ENCODE assay signal across 1 cellular context in the genomic region with DNA sequence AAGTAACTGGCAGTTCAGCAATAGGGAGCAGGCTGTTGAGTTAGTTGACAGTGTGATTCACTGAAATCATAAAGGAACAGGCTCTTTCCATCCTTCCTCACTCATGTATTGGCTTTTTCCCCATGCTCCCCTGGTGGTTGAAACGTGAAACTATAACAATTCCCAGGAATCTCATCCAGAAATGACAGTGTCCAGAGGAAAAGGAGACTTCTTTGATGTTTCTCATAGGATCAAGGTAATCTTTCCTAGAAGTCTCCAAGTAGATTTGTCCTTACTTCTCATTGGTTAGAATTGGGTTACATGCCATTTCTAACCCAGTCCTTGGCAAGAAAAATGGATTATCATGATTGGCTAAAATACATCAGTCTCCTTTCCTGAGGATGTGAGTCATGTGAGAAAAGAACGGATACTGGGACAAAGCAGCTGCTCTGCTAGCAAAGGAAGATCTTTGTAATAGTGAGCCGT.
TF ChIP-seq lines count a peak whose summit lies in the region.

No MANE protein-coding gene starts in this region.

TF ChIP-seq in GM12878, 131 proteins besides CTCF, POLR2A, EP300 and RAD21:
- no peak for TF ChIP-seq NR2F1 (conservative IDR thresholded peaks at IDR 0.05)
- no peak for TF ChIP-seq BRCA1 (IDR thresholded peaks at IDR 0.05; ENCODE audit: low read depth, low read length)
- no peak for TF ChIP-seq RB1 (IDR thresholded peaks at IDR 0.05; ENCODE audit: borderline replicate concordance)
- TF ChIP-seq, protein P1, sequence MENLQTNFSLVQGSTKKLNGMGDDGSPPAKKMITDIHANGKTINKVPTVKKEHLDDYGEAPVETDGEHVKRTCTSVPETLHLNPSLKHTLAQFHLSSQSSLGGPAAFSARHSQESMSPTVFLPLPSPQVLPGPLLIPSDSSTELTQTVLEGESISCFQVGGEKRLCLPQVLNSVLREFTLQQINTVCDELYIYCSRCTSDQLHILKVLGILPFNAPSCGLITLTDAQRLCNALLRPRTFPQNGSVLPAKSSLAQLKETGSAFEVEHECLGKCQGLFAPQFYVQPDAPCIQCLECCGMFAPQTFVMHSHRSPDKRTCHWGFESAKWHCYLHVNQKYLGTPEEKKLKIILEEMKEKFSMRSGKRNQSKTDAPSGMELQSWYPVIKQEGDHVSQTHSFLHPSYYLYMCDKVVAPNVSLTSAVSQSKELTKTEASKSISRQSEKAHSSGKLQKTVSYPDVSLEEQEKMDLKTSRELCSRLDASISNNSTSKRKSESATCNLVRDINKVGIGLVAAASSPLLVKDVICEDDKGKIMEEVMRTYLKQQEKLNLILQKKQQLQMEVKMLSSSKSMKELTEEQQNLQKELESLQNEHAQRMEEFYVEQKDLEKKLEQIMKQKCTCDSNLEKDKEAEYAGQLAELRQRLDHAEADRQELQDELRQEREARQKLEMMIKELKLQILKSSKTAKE (IDR thresholded peaks at IDR 0.05; ENCODE audit: low read depth, poor library complexity, severe bottlenecking), result no peak
- TF ChIP-seq ESRRA (IDR thresholded peaks at IDR 0.05; ENCODE audit: low read length), result no peak
- TF ChIP-seq, protein P2, sequence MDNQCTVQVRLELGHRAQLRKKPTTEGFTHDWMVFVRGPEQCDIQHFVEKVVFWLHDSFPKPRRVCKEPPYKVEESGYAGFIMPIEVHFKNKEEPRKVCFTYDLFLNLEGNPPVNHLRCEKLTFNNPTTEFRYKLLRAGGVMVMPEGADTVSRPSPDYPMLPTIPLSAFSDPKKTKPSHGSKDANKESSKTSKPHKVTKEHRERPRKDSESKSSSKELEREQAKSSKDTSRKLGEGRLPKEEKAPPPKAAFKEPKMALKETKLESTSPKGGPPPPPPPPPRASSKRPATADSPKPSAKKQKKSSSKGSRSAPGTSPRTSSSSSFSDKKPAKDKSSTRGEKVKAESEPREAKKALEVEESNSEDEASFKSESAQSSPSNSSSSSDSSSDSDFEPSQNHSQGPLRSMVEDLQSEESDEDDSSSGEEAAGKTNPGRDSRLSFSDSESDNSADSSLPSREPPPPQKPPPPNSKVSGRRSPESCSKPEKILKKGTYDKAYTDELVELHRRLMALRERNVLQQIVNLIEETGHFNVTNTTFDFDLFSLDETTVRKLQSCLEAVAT (IDR thresholded peaks at IDR 0.05), result no peak
- TF ChIP-seq, protein P3, sequence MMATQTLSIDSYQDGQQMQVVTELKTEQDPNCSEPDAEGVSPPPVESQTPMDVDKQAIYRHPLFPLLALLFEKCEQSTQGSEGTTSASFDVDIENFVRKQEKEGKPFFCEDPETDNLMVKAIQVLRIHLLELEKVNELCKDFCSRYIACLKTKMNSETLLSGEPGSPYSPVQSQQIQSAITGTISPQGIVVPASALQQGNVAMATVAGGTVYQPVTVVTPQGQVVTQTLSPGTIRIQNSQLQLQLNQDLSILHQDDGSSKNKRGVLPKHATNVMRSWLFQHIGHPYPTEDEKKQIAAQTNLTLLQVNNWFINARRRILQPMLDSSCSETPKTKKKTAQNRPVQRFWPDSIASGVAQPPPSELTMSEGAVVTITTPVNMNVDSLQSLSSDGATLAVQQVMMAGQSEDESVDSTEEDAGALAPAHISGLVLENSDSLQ (IDR thresholded peaks at IDR 0.05), result no peak
- TF ChIP-seq, protein P4, sequence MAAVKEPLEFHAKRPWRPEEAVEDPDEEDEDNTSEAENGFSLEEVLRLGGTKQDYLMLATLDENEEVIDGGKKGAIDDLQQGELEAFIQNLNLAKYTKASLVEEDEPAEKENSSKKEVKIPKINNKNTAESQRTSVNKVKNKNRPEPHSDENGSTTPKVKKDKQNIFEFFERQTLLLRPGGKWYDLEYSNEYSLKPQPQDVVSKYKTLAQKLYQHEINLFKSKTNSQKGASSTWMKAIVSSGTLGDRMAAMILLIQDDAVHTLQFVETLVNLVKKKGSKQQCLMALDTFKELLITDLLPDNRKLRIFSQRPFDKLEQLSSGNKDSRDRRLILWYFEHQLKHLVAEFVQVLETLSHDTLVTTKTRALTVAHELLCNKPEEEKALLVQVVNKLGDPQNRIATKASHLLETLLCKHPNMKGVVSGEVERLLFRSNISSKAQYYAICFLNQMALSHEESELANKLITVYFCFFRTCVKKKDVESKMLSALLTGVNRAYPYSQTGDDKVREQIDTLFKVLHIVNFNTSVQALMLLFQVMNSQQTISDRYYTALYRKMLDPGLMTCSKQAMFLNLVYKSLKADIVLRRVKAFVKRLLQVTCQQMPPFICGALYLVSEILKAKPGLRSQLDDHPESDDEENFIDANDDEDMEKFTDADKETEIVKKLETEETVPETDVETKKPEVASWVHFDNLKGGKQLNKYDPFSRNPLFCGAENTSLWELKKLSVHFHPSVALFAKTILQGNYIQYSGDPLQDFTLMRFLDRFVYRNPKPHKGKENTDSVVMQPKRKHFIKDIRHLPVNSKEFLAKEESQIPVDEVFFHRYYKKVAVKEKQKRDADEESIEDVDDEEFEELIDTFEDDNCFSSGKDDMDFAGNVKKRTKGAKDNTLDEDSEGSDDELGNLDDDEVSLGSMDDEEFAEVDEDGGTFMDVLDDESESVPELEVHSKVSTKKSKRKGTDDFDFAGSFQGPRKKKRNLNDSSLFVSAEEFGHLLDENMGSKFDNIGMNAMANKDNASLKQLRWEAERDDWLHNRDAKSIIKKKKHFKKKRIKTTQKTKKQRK (IDR thresholded peaks at IDR 0.05; ENCODE audit: low read depth, low read length), result no peak
- no peak for TF ChIP-seq HDAC2 (IDR thresholded peaks at IDR 0.05)
- TF ChIP-seq SREBF1 (IDR thresholded peaks at IDR 0.05; ENCODE audit: low read length), result no peak
- no peak for TF ChIP-seq PAX5 (IDR thresholded peaks at IDR 0.05; ENCODE audit: borderline replicate concordance, low read depth, low read length)
- TF ChIP-seq, protein P5, sequence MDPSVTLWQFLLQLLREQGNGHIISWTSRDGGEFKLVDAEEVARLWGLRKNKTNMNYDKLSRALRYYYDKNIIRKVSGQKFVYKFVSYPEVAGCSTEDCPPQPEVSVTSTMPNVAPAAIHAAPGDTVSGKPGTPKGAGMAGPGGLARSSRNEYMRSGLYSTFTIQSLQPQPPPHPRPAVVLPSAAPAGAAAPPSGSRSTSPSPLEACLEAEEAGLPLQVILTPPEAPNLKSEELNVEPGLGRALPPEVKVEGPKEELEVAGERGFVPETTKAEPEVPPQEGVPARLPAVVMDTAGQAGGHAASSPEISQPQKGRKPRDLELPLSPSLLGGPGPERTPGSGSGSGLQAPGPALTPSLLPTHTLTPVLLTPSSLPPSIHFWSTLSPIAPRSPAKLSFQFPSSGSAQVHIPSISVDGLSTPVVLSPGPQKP (IDR thresholded peaks at IDR 0.05; ENCODE audit: low read depth, low read length), result no peak
- no peak for TF ChIP-seq SUZ12 (IDR thresholded peaks at IDR 0.05; ENCODE audit: unreplicated experiment)
